In genomic region chr4:56656346-56656643, GRCh38 we compare ENCODE assay signal across 9 cellular contexts. TPM values are rescaled to one million over a fixed set of nuclear protein-coding genes. Genes with fewer than 3 reads are reported as not detected.
DNase-seq lines count a peak whose midpoint lies in the region; ATAC-seq and TF ChIP-seq lines count a peak whose summit lies in the region.
"Had no signal": no experiment of that assay in that cellular context is flagged by ENCODE, and none has a peak within 500 bp of the region (broad histone marks: within the 10 kb centered on the region; RNA-seq: fewer than 3 reads in every experiment).

No MANE protein-coding gene starts in this region.

- no peaks in the 10 kb centered on the region for H3K9me3 Mint-ChIP-seq in activated naive CD8-positive, alpha-beta T cell treated with anti-CD3 and anti-CD28 coated beads, Interleukin-2, amount 10 ng/mL, durations not matched to agents 7 days and 5 days

- no peak overlapping the region for H3K4me2 ChIP-seq in KMS-11

- no peak for TF ChIP-seq CTCF in KMS-11 (conservative IDR thresholded peaks at IDR 0.05; ENCODE audit: low read depth, low read length)

- H3K4me3 ChIP-seq in KMS-11 (IDR thresholded peaks at IDR 0.05; ENCODE audit: insufficient read depth, low read depth, low read length): no peak overlapping the region
- H3K4me3 ChIP-seq in iPS-15b (ENCODE audit: low read depth, low read length): peak overlapping the region; percentile 71

- no peak overlapping the region for H3K27ac ChIP-seq in KMS-11

- no peaks in the 10 kb centered on the region for H3K79me2 ChIP-seq in KMS-11 (ENCODE audit: insufficient read depth, low read depth)

- POLR2A ChIA-PET in activated naive CD8-positive, alpha-beta T cell treated with anti-CD3 and anti-CD28 coated beads, Interleukin-2, amount 10 ng/mL, durations not matched to agents 7 days and 5 days (lab: Charles Lee): no interaction called here

- no peaks in the 10 kb centered on the region for H3K36me3 ChIP-seq in KMS-11 (ENCODE audit: insufficient read depth)
- no peaks in the 10 kb centered on the region for H3K36me3 ChIP-seq in iPS-15b (ENCODE audit: control insufficient read depth, insufficient read depth, low read length)

- peak overlapping the region; percentile 8 for H3K27ac Mint-ChIP-seq in activated naive CD8-positive, alpha-beta T cell treated with anti-CD3 and anti-CD28 coated beads, Interleukin-2, amount 10 ng/mL, durations not matched to agents 7 days and 5 days

- H3K9ac ChIP-seq in KMS-11 (no peak overlapping the region), iPS-15b (ENCODE audit: low read depth, low read length) (no peak overlapping the region)

- H3K27me3 ChIP-seq in KMS-11 (ENCODE audit: insufficient read depth, low read depth): no peaks in the 10 kb centered on the region
- H3K27me3 ChIP-seq in iPS-15b (ENCODE audit: control insufficient read depth, insufficient read depth, low read length): peaks cover 76% of the 10 kb centered on the region

- H3K4me1 ChIP-seq in KMS-11 (ENCODE audit: low read depth, poor library complexity, severe bottlenecking) (no peaks in the 10 kb centered on the region), iPS-15b (ENCODE audit: control insufficient read depth, insufficient read depth, low read length) (peaks cover 2% of the 10 kb centered on the region)

- ATAC-seq in activated naive CD8-positive, alpha-beta T cell treated with anti-CD3 and anti-CD28 coated beads, Interleukin-2, amount 10 ng/mL, durations not matched to agents 7 days and 5 days (ENCODE audit: low read depth): peak; percentile 68

- peak overlapping the region; percentile 50; the same call in 1 of the 2 replicates for H2AFZ ChIP-seq in KMS-11 (ENCODE audit: low read depth)

- peak overlapping the region; percentile 78 for H3K4me3 Mint-ChIP-seq in activated naive CD8-positive, alpha-beta T cell treated with anti-CD3 and anti-CD28 coated beads, Interleukin-2, amount 10 ng/mL, durations not matched to agents 7 days and 5 days

- peaks cover 2% of the 10 kb centered on the region for H3K36me3 Mint-ChIP-seq in activated naive CD8-positive, alpha-beta T cell treated with anti-CD3 and anti-CD28 coated beads, Interleukin-2, amount 10 ng/mL, durations not matched to agents 7 days and 5 days

- no peaks in the 10 kb centered on the region for H4K20me1 ChIP-seq in KMS-11 (ENCODE audit: insufficient read depth)

- peaks cover 41% of the 10 kb centered on the region for H3K4me1 Mint-ChIP-seq in activated naive CD8-positive, alpha-beta T cell treated with anti-CD3 and anti-CD28 coated beads, Interleukin-2, amount 10 ng/mL, durations not matched to agents 7 days and 5 days

- DNase-seq in AG08396 (ENCODE audit: low spot score) (peak; percentile 40), cortex of kidney (lab: John Stamatoyannopoulos, UW) (no peak), NCI-H2227 treated with DMSO at 0.1 percent for 48 hours (lab: John Stamatoyannopoulos, UW) (no peak), SIG-M5 (lab: John Stamatoyannopoulos, UW) (no peak)
- DNase-seq in activated naive CD8-positive, alpha-beta T cell treated with anti-CD3 and anti-CD28 coated beads, Interleukin-2, amount 10 ng/mL, durations not matched to agents 7 days and 5 days: peak; percentile 57
- DNase-seq in stimulated activated CD4-positive, alpha-beta T cell treated with anti-CD3 and anti-CD28 coated beads, Interleukin-2, amount 100 ng/mL, for 24 hours: peak; percentile 50 to 59

- H3K9me3 ChIP-seq in iPS-15b (ENCODE audit: control insufficient read depth, insufficient read depth, low read length): no peaks in the 10 kb centered on the region

- peaks cover 56% of the 10 kb centered on the region for H3K27me3 Mint-ChIP-seq in activated naive CD8-positive, alpha-beta T cell treated with anti-CD3 and anti-CD28 coated beads, Interleukin-2, amount 10 ng/mL, durations not matched to agents 7 days and 5 days

RNA-seq across cellular contexts. Expression of gene HOPX, which starts 24.8 kb away (rescaled TPM):
- total RNA-seq in activated naive CD8-positive, alpha-beta T cell treated with anti-CD3 and anti-CD28 coated beads, Interleukin-2, amount 10 ng/mL, durations not matched to agents 7 days and 5 days: 10 to 100 TPM; 22.1 to 25.2 TPM
- total RNA-seq: Daoy had no signal

Comparison
In these comparisons a context has a peak if more than half of its experiments do, and no peak if none do; other contexts are left out.
1. DNase-seq: peak in AG08396 (single experiment), activated naive CD8-positive, alpha-beta T cell treated with anti-CD3 and anti-CD28 coated beads, Interleukin-2, amount 10 ng/mL, durations not matched to agents 7 days and 5 days (single experiment) and stimulated activated CD4-positive, alpha-beta T cell treated with anti-CD3 and anti-CD28 coated beads, Interleukin-2, amount 100 ng/mL, for 24 hours (2 of 2); none in cortex of kidney (single experiment), NCI-H2227 treated with DMSO at 0.1 percent for 48 hours (single experiment) and SIG-M5 (single experiment).